9 cellular contexts compared by ENCODE assay signal in the genomic region with DNA sequence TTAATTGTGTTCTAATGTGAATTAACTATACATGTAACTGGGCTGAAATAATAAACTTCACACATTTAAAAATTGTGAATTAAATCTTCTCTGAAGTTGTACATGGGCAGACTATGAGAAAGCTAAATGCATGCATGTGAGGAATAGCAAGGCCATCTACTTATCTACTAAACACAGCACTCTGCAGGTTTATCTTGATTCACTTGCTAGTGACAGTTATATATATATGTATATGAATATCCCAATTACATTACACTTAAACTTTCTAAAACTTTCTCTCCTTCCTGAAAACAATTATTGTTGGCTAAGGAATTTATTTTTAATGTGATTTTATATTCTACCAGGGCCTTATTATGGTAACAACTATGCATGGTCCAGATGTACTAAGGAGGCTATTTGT.
"Had no signal": no experiment of that assay in that cellular context is flagged by ENCODE, and none has a peak within 500 bp of the region (broad histone marks: within the 10 kb centered on the region; RNA-seq: fewer than 3 reads in every experiment).

No MANE protein-coding gene starts in this region.

- H3K9me3 ChIP-seq: HAP-1 had no signal

- H2AFZ ChIP-seq: GM23248 had no signal

- H3K4me3 ChIP-seq: GM23248, HAP-1 had no signal

- FAIRE-seq: HTR-8/SVneo had no signal

- H3K36me3 ChIP-seq: HAP-1 had no signal

- H3K27ac ChIP-seq: GM23248 had no signal

- DNase-seq: GM23248, GOT3, H7, HFFc6, IMR-90, KBM-7 had no signal

- H3K9ac ChIP-seq: GM23248 had no signal

- ATAC-seq: HCT116 had no signal
